ENCODE assay signal across 17 cellular contexts in the genomic region with DNA sequence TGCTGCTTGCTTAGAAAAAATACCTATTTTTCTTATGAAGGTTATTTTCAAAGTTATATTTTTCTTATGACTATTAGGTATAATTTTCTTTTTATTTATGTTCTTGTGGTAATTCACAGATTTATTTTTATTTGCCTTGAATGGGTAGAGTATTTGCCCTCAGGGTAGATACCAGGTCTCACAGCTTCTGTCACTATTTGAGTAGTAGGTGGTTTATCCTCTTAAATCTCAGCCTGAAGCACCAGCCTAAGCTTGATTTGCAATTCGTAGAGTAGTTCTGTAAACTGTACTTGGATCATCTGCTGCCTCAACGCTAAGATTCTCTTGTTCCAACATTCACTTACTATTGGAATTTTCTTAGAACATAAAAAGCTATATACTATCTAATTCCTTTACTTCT.
DNase-seq lines count a peak whose midpoint lies in the region; ATAC-seq, FAIRE-seq and TF ChIP-seq lines count a peak whose summit lies in the region.
"Had no signal": no experiment of that assay in that cellular context is flagged by ENCODE, and none has a peak within 500 bp of the region (broad histone marks: within the 10 kb centered on the region; RNA-seq: fewer than 3 reads in every experiment).

No MANE protein-coding gene starts in this region.

- H4K8ac ChIP-seq in mesendoderm (ENCODE audit: low read depth, low read length): no peak overlapping the region

- TF ChIP-seq CTCF in D721Med (IDR thresholded peaks at IDR 0.05; ENCODE audit: insufficient read depth, missing control alignments) (no peak), RWPE2 (IDR thresholded peaks at IDR 0.05; ENCODE audit: poor library complexity, severe bottlenecking) (no peak)

- H3K4me1 ChIP-seq in RWPE2 (ENCODE audit: insufficient read depth, poor library complexity, severe bottlenecking) (peaks cover 4% of the 10 kb centered on the region), mesendoderm (ENCODE audit: control insufficient read depth, low read depth, low read length) (no peaks in the 10 kb centered on the region)
- H3K4me1 ChIP-seq: BLaER1 treated with 17β-estradiol and CSF1 and Interleukin-3, amounts not matched to agents 10 nM and 100 nM had no signal

- H3K23ac ChIP-seq in mesendoderm (ENCODE audit: low read length): no peak overlapping the region

- no peak overlapping the region for H3K4ac ChIP-seq in mesendoderm (ENCODE audit: low read depth, low read length)

- H3K4me2 ChIP-seq in mesendoderm (ENCODE audit: low read length): no peak overlapping the region
- H3K4me2 ChIP-seq: BLaER1 treated with 17β-estradiol and CSF1 and Interleukin-3, amounts not matched to agents 10 nM and 100 nM had no signal

- H3K56ac ChIP-seq in mesendoderm (ENCODE audit: low read length): no peak overlapping the region

- H3K36me3 ChIP-seq in RWPE2 (ENCODE audit: low read depth) (no peaks in the 10 kb centered on the region), mesendoderm (ENCODE audit: control insufficient read depth, insufficient read depth, low read length) (no peaks in the 10 kb centered on the region)
- H3K36me3 ChIP-seq: BLaER1 treated with 17β-estradiol and CSF1 and Interleukin-3, amounts not matched to agents 10 nM and 100 nM had no signal

- peaks cover 4% of the 10 kb centered on the region for H3K27me3 ChIP-seq in RWPE2 (ENCODE audit: insufficient read depth, poor library complexity, severe bottlenecking)
- H3K27me3 ChIP-seq in mesendoderm (ENCODE audit: insufficient read depth, low read length, poor library complexity): no peaks in the 10 kb centered on the region
- H3K27me3 ChIP-seq: BLaER1 treated with 17β-estradiol and CSF1 and Interleukin-3, amounts not matched to agents 10 nM and 100 nM had no signal

- H3K27ac ChIP-seq in RWPE2 (ENCODE audit: poor library complexity, severe bottlenecking) (no peak overlapping the region), mesendoderm (ENCODE audit: low read depth, low read length) (no peak overlapping the region)
- H3K27ac ChIP-seq: BLaER1 treated with 17β-estradiol and CSF1 and Interleukin-3, amounts not matched to agents 10 nM and 100 nM; HL-60 had no signal

- whole genome bisulfite sequencing in mesendoderm (ENCODE audit: extremely low coverage, insufficient coverage, low lambda C conversion rate): no CpG with 5 or more reads among the region's 2 CpGs

- H2AK5ac ChIP-seq in mesendoderm (ENCODE audit: low read length): no peak overlapping the region

- H3K4me3 ChIP-seq in RWPE2 (ENCODE audit: severe bottlenecking) (no peak overlapping the region), mesendoderm (ENCODE audit: low read length) (no peak overlapping the region)
- H3K4me3 ChIP-seq: BLaER1 treated with 17β-estradiol and CSF1 and Interleukin-3, amounts not matched to agents 10 nM and 100 nM had no signal

- H2BK120ac ChIP-seq in mesendoderm (ENCODE audit: low read depth, low read length): no peak overlapping the region

- no peak overlapping the region for H2BK15ac ChIP-seq in mesendoderm (replicated peaks; ENCODE audit: low read depth)

- no peak for DNase-seq in D721Med (ENCODE audit: insufficient read length, low spot score)
- peak; percentile 50 for DNase-seq in M059J (ENCODE audit: low read depth)
- no peak for DNase-seq in RWPE2 (ENCODE audit: low spot score)
- peak; percentile 55 for DNase-seq in mesendoderm
- no peak for DNase-seq in activated naive CD4-positive, alpha-beta T cell treated with Interleukin-2 at 50 U/mL for 16 hours
- DNase-seq: 8988T; ACHN; Calu3; CD4-positive, CD25-positive, alpha-beta regulatory T cell; DMS79; GOT3; H9 had no signal

- H4K5ac ChIP-seq in mesendoderm (ENCODE audit: low read length): no peak overlapping the region

- H3K18ac ChIP-seq in mesendoderm (ENCODE audit: low read length): no peak overlapping the region

- peak; percentile 29 for FAIRE-seq in D721Med (lab: Jason Lieb, UNC)
- FAIRE-seq: GM12891 had no signal

- no peaks in the 10 kb centered on the region for H3K79me1 ChIP-seq in mesendoderm (ENCODE audit: low read length)

- no peak overlapping the region for H2BK5ac ChIP-seq in mesendoderm (ENCODE audit: low read length)

- no peaks in the 10 kb centered on the region for H3K79me2 ChIP-seq in mesendoderm (ENCODE audit: control insufficient read depth, insufficient read depth, low read length)

- H3K9ac ChIP-seq in mesendoderm (ENCODE audit: low read length): no peak overlapping the region
- H3K9ac ChIP-seq: BLaER1 treated with 17β-estradiol and CSF1 and Interleukin-3, amounts not matched to agents 10 nM and 100 nM had no signal

- H3K9me3 ChIP-seq in RWPE2 (ENCODE audit: severe bottlenecking): peaks cover 2% of the 10 kb centered on the region
- H3K9me3 ChIP-seq: BLaER1 treated with 17β-estradiol and CSF1 and Interleukin-3, amounts not matched to agents 10 nM and 100 nM had no signal

- ATAC-seq in RWPE2 (ENCODE audit: low read depth): peak; percentile 23; the same call in 1 of the 3 replicates
- ATAC-seq in HG03139 (IDR thresholded peaks at IDR 0.05; ENCODE audit: unreplicated experiment): no peak
- ATAC-seq in HG03521 (IDR thresholded peaks at IDR 0.05; ENCODE audit: unreplicated experiment): no peak

Comparison
In these comparisons a context has a peak if more than half of its experiments do, and no peak if none do; other contexts are left out.
1. DNase-seq: peak in M059J (single experiment) and mesendoderm (single experiment); none in D721Med (single experiment), RWPE2 (single experiment) and activated naive CD4-positive, alpha-beta T cell treated with Interleukin-2 at 50 U/mL for 16 hours (single experiment).